ENCODE assay signal across 8 cellular contexts in the genomic region with DNA sequence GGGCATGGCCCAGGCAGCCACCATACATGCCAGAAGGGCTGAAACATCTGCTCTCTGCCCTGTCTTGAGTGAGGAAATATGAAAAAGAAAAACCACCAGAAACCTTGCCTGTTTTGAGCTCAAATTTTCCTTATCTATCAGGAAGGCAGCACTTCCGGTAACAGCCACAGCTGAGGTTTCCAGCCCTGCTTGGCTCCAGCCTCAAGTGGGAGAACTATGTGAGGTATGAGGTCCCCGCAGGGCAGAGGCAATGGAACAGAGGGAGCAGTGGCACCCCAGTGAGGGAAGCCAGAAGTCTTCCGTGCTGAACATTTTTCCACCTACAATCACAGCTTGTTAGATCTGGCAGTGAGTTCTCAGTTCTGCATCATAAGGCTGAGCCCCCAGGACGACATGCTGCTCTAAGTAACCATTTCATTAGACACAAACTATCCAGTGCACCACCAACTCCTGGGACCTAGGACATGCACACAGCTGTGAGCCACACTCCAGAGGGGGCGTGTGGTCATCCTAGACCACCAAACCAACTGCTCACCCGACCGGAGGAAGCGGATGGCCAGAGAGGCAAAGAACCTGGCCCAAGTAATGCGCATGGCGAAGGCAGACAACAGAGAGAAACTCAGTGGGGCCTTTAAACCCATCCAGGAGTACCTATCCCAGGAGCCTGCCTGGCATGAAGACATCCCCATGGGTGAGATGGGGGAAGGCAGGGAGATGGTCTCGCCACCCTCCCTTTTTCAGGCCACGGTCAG. TPM values are rescaled to one million over a fixed set of nuclear protein-coding genes. Genes with fewer than 3 reads are reported as not detected.
DNase-seq lines count a peak whose midpoint lies in the region; ATAC-seq and TF ChIP-seq lines count a peak whose summit lies in the region.

No MANE protein-coding gene starts in this region.

- peak; percentile 62 for DNase-seq in AG04449 (ENCODE audit: low read depth, low spot score)
- DNase-seq in LHCN-M2 (ENCODE audit: low read depth): peak; percentile 70
- peak; percentile 99 for DNase-seq in choroid plexus epithelial cell (ENCODE audit: low read depth)
- peak; percentile 65 for DNase-seq in mucosa of gallbladder (ENCODE audit: low spot score)
- no peak for DNase-seq in NCI-H187 treated with DMSO at 0.1 percent for 48 hours (lab: John Stamatoyannopoulos, UW)
- no peak for DNase-seq in GM20000 (ENCODE audit: low spot score)

- H3K4me3 ChIP-seq in AG04449 (ENCODE audit: low read depth, low read length) (no peak overlapping the region), choroid plexus epithelial cell (ENCODE audit: low read depth, low read length) (no peak overlapping the region)

- ATAC-seq in GM18505 (IDR thresholded peaks at IDR 0.05; ENCODE audit: unreplicated experiment) (no peak), GM18909 (IDR thresholded peaks at IDR 0.05; ENCODE audit: poor library complexity, unreplicated experiment) (no peak)

- POLR2A ChIA-PET in AG04449 (lab: Yijun Ruan, JAX): interaction anchor here (0.7 to 8.3 kb wide), 8 partner anchors 9 to 24 kb away, joined by 3 to 87 read pairs (median 6); partner anchors contain the start of gene WDR1

- CTCF ChIA-PET in AG04449 (lab: Yijun Ruan, JAX): interaction anchor here (0.9 to 2.0 kb wide), 4 partner anchors 10 to 23 kb away, joined by 3 to 5 read pairs (median 4); partner anchors contain the start of gene WDR1

- no peak for TF ChIP-seq POLR2A in GM18505 (IDR thresholded peaks at IDR 0.05; ENCODE audit: borderline replicate concordance, extremely low read depth, insufficient read depth, insufficient read length)

- no peak for TF ChIP-seq CTCF in AG04449 (IDR thresholded peaks at IDR 0.05; ENCODE audit: insufficient read depth, low read length, missing control alignments)
- peak; percentile 2 for TF ChIP-seq CTCF in choroid plexus epithelial cell (conservative IDR thresholded peaks at IDR 0.05; ENCODE audit: low read depth, low read length)
- no peak for TF ChIP-seq CTCF in GM20000 (IDR thresholded peaks at IDR 0.05; ENCODE audit: extremely low read depth, missing control alignments)

RNA-seq across cellular contexts. Expression of gene WDR1, which starts 22.6 kb away (rescaled TPM):
- total RNA-seq in LHCN-M2 (2014; rRNA removed): 310 and 335 TPM in 2 replicates
- 613 TPM for polyA plus RNA-seq in LHCN-M2 (2012)
- 297 TPM for total RNA-seq in mucosa of gallbladder

Comparison
In these comparisons a context has a peak if more than half of its experiments do, and no peak if none do; other contexts are left out.
1. DNase-seq: peak in AG04449 (single experiment), LHCN-M2 (single experiment), choroid plexus epithelial cell (single experiment) and mucosa of gallbladder (single experiment); none in NCI-H187 treated with DMSO at 0.1 percent for 48 hours (single experiment) and GM20000 (single experiment).